31 cellular contexts compared by ENCODE assay signal in the genomic region with DNA sequence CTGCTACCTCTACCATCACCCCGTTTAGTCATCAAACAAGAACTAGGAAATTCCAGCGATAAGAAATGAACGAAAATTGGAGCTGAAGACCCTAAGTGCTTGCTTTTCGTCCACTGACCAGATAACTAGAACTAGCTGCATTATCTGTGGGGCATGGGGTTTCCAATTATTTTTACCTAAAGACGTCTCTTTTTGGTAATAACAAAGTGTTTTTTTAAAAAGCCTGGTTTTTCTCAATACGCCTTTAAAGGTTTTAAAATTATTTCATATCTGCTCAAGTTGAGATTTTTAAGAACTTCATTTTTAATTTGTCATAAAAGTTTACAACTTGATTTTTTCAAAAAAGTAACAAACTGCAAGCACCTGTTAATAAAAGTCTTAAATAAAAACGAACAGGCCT.
"Had no signal": no experiment of that assay in that cellular context is flagged by ENCODE, and none has a peak within 500 bp of the region (broad histone marks: within the 10 kb centered on the region; RNA-seq: fewer than 3 reads in every experiment).

No MANE protein-coding gene starts in this region.

- ATAC-seq: activated CD8-positive, alpha-beta memory T cell treated with anti-CD3 and anti-CD28 coated beads, Interleukin-2, amount 10 ng/mL, durations not matched to agents 7 days and 5 days; activated CD8-positive, alpha-beta T cell treated with anti-CD3 and anti-CD28 coated beads, Interleukin-2, amount 10 ng/mL, durations not matched to agents 7 days and 5 days; activated naive CD4-positive, alpha-beta T cell treated with anti-CD3 and anti-CD28 coated beads, Interleukin-2, amount 50 U/mL, for 72 hours; activated T-cell treated with anti-CD3 and anti-CD28 coated beads, Interleukin-2, amount 50 U/mL, for 4 hours; body of pancreas had no signal

- H3K4me1 ChIP-seq: adrenal gland, body of pancreas, breast epithelium had no signal

- H3K27ac ChIP-seq: adrenal gland, body of pancreas, brain microvascular endothelial cell, breast epithelium, VCaP had no signal

- FAIRE-seq: astrocyte, TTC549 had no signal

- H3K27me3 ChIP-seq: adrenal gland, body of pancreas, brain microvascular endothelial cell, breast epithelium had no signal

- DNase-seq: activated B cell treated with CpG ODN at 0.5 μM for 24 hours; activated CD4-positive, alpha-beta memory T cell treated with anti-CD3 and anti-CD28 coated beads, Interleukin-2, amount 10 ng/mL, durations not matched to agents 7 days and 5 days; activated CD4-positive, alpha-beta T cell treated with anti-CD3 and anti-CD28 coated beads for 4 hours; activated CD4-positive, alpha-beta T cell treated with anti-CD3 and anti-CD28 coated beads, Interleukin-2, amount 10 ng/mL, durations not matched to agents 7 days and 5 days; activated CD4-positive, alpha-beta T cell treated with anti-CD3 and anti-CD28 coated beads, Interleukin-2, amount 50 U/mL, for 48 hours; activated CD4-positive, CD25-positive, alpha-beta regulatory T cell treated with anti-CD3 and anti-CD28 coated beads, Interleukin-2, amount 50 U/mL, for 72 hours; activated CD8-positive, alpha-beta memory T cell treated with anti-CD3 and anti-CD28 coated beads for 24 hours; activated CD8-positive, alpha-beta memory T cell treated with anti-CD3 and anti-CD28 coated beads, Interleukin-2, amount 10 ng/mL, durations not matched to agents 7 days and 5 days; activated CD8-positive, alpha-beta memory T cell treated with anti-CD3 and anti-CD28 coated beads, Interleukin-2, amount 50 U/mL, for 48 hours; activated CD8-positive, alpha-beta T cell treated with anti-CD3 and anti-CD28 coated beads, Interleukin-2, amount 10 ng/mL, durations not matched to agents 7 days and 5 days; activated effector memory CD4-positive, alpha-beta T cell treated with anti-CD3 and anti-CD28 coated beads, Interleukin-2, amount 50 U/mL, for 16 hours; activated gamma-delta T cell treated with Interleukin-2 at 50 U/mL for 16 hours; activated naive CD4-positive, alpha-beta T cell; activated naive CD4-positive, alpha-beta T cell treated with anti-CD3 and anti-CD28 coated beads for 36 hours; activated naive CD4-positive, alpha-beta T cell treated with anti-CD3 and anti-CD28 coated beads, Interleukin-2, amount 50 U/mL, for 16 hours; activated naive CD8-positive, alpha-beta T cell treated with anti-CD3 and anti-CD28 coated beads for 36 hours; activated T-cell treated with anti-CD3 and anti-CD28 coated beads, Interleukin-2, amount 50 U/mL, for 4 hours; adrenal gland; amniotic stem cell; aorta; body of pancreas; brain microvascular endothelial cell; central memory CD4-positive, alpha-beta T cell; T-helper 1 cell; T-helper 2 cell; T-helper 9 cell had no signal
